ENCODE assay signal across 30 cellular contexts in genomic region chr11:87120937-87121336, GRCh38.
"Had no signal": no experiment of that assay in that cellular context is flagged by ENCODE, and none has a peak within 500 bp of the region (broad histone marks: within the 10 kb centered on the region; RNA-seq: fewer than 3 reads in every experiment).

No MANE protein-coding gene starts in this region.

- H3K4me3 Mint-ChIP-seq: natural killer cell; nephron; neural progenitor cell; stimulated activated memory B cell treated with anti-CD40 and anti-IgM and Interleukin-4, amounts not matched to agents 10 μg/mL and 1 μg/mL and 100 μg/mL, for 72 hours; stimulated activated naive CD8-positive, alpha-beta T cell treated with anti-CD3 and anti-CD28 coated beads, Interleukin-15, amount 100 ng/mL, for 72 hours; type B pancreatic cell had no signal

- H3K4me1 Mint-ChIP-seq: neural progenitor cell; stimulated activated memory B cell treated with anti-CD40 and anti-IgM and Interleukin-4, amounts not matched to agents 10 μg/mL and 1 μg/mL and 100 μg/mL, for 72 hours had no signal

- H3K27ac Mint-ChIP-seq: natural killer cell; nephron; neural progenitor cell; progenitor cell of endocrine pancreas; stimulated activated memory B cell treated with anti-CD40 and anti-IgM and Interleukin-4, amounts not matched to agents 10 μg/mL and 1 μg/mL and 100 μg/mL, for 72 hours; stimulated activated naive CD8-positive, alpha-beta T cell treated with anti-CD3 and anti-CD28 coated beads, Interleukin-15, amount 100 ng/mL, for 72 hours; type B pancreatic cell had no signal

- H3K9me3 Mint-ChIP-seq: natural killer cell; nephron; stimulated activated memory B cell treated with anti-CD40 and anti-IgM and Interleukin-4, amounts not matched to agents 10 μg/mL and 1 μg/mL and 100 μg/mL, for 72 hours; stimulated activated naive CD8-positive, alpha-beta T cell treated with anti-CD3 and anti-CD28 coated beads, Interleukin-15, amount 100 ng/mL, for 72 hours had no signal

- DNase-seq: natural killer cell; occipital lobe; ovary; posterior cingulate gyrus; psoas muscle; right cardiac atrium; spleen; stimulated activated CD4-positive, alpha-beta T cell treated with anti-CD3 and anti-CD28 coated beads, Interleukin-12 subunit alpha, Interleukin-12 subunit beta, amount 100 ng/mL, for 4 hours; stimulated activated CD4-positive, alpha-beta T cell treated with anti-CD3 and anti-CD28 coated beads, Interleukin-1b, Interleukin-23, amount 100 ng/mL, for 48 hours; stimulated activated CD4-positive, alpha-beta T cell treated with anti-CD3 and anti-CD28 coated beads, Interleukin-4, amount 100 ng/mL, for 1 hour; stimulated activated CD4-positive, alpha-beta T cell treated with anti-CD3 and anti-CD28 coated beads, Interleukin-4, amount 100 ng/mL, for 4 hours; stimulated activated CD8-positive, alpha-beta memory T cell treated with anti-CD3 and anti-CD28 coated beads, Interleukin-4, amount 100 ng/mL, for 48 hours; stimulated activated naive CD4-positive, alpha-beta T cell; stimulated activated naive CD8-positive, alpha-beta T cell treated with anti-CD3 and anti-CD28 coated beads, Interleukin-15, amount 100 ng/mL, for 72 hours; stimulated activated naive CD8-positive, alpha-beta T cell treated with anti-CD3 and anti-CD28 coated beads, Interleukin-15, Interleukin-2, amounts not matched to agents 100 U/mL and 50 U/mL, for 24 hours; substantia nigra; testis; tibial artery; transverse colon; upper lobe of right lung; uterus had no signal

- H3K27me3 Mint-ChIP-seq: progenitor cell of endocrine pancreas; stimulated activated memory B cell treated with anti-CD40 and anti-IgM and Interleukin-4, amounts not matched to agents 10 μg/mL and 1 μg/mL and 100 μg/mL, for 72 hours; stimulated activated naive CD8-positive, alpha-beta T cell treated with anti-CD3 and anti-CD28 coated beads, Interleukin-15, amount 100 ng/mL, for 72 hours; type B pancreatic cell had no signal

- ATAC-seq: natural killer cell; psoas muscle; right cardiac atrium; sciatic nerve; stimulated activated memory B cell treated with anti-CD40 and anti-IgM and Interleukin-4, amounts not matched to agents 10 μg/mL and 1 μg/mL and 100 μg/mL, for 72 hours; stimulated activated naive CD8-positive, alpha-beta T cell treated with anti-CD3 and anti-CD28 coated beads, Interleukin-15, amount 100 ng/mL, for 72 hours; stimulated activated naive CD8-positive, alpha-beta T cell treated with anti-CD3 and anti-CD28 coated beads, Interleukin-15, Interleukin-2, amounts not matched to agents 100 U/mL and 50 U/mL, for 24 hours; upper lobe of right lung had no signal

- H3K36me3 Mint-ChIP-seq: natural killer cell had no signal

- H3K4me3 ChIP-seq: neural progenitor cell, ovary, psoas muscle, skin epidermis, smooth muscle cell, spleen, suprapubic skin, testis, tibial artery, transverse colon, upper lobe of right lung, uterus had no signal
